In the genomic region with DNA sequence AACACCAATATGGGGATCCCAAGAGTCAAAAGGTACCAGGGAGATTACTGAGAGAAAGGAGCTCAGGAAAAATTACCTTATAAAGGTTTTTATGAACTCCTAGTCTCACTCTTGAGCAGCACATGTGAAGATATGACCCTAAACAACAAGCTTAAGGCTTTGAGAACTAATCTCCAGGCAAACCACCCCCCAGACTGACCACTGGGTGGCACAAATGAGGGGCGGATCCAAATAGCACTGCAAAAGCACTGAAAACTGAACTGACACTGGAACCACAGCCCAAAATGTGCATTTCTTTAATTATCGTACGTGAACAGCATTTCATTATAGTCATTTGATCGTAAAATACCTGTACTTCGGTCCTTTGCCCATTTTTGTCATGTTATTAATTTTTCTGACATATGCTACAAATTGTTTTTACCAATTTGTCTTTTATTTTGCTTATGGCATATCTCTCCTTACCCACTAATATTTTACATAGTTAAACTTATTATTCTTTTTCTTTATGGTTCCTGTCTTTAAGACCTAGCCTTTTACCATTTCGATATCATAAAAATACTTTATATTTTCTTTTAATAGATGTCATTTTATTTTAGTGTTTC, we compare ENCODE assay signal across 8 cellular contexts. TPM values are rescaled to one million over a fixed set of nuclear protein-coding genes. Genes with fewer than 3 reads are reported as not detected.
DNase-seq lines count a peak whose midpoint lies in the region; ATAC-seq and TF ChIP-seq lines count a peak whose summit lies in the region.

No MANE protein-coding gene starts in this region.

- in situ Hi-C loops in Panc1 (cut with HindIII; ENCODE audit: low pct_unique_long_range_greater_than_20kb, low sequenced_read_pairs): no loop called here

- H3K27ac ChIP-seq in CD4-positive, CD25-positive, alpha-beta regulatory T cell (ENCODE audit: insufficient read depth, low read length, poor library complexity, severe bottlenecking): no peak overlapping the region
- H3K27ac ChIP-seq in Panc1 (ENCODE audit: low read length): no peak overlapping the region
- H3K27ac ChIP-seq in coronary artery: no peak overlapping the region

- CTCF ChIA-PET in Panc1 (lab: Charles Lee): interaction anchor here (0.5 to 1.0 kb wide), 3 partner anchors 10 to 108 kb away, joined by 3 to 5 read pairs (median 3); no protein-coding TSS in a partner anchor

- no peaks in the 10 kb centered on the region for H3K9me3 Mint-ChIP-seq in CD4-positive, CD25-positive, alpha-beta regulatory T cell

- DNase-seq in CD4-positive, CD25-positive, alpha-beta regulatory T cell: peak; percentile 6 to 40 (median 11)
- DNase-seq in Panc1 (ENCODE audit: low read depth, low spot score) (no peak), coronary artery (ENCODE audit: low spot score) (no peak), midbrain (lab: John Stamatoyannopoulos, UW) (peak; percentile 9), cerebellum (ENCODE audit: low spot score) (no peak), mucosa of gallbladder (ENCODE audit: low spot score) (no peak), NCI-H345 (lab: John Stamatoyannopoulos, UW) (no peak)

- POLR2A ChIA-PET in Panc1 (lab: Charles Lee): no interaction called here

- peaks cover 40% of the 10 kb centered on the region for H3K36me3 Mint-ChIP-seq in CD4-positive, CD25-positive, alpha-beta regulatory T cell

- peak; percentile 82 for TF ChIP-seq CTCF in Panc1 (IDR thresholded peaks at IDR 0.05)
- TF ChIP-seq CTCF in coronary artery (IDR thresholded peaks at IDR 0.05): peak; percentile 41

- intact Hi-C loops in Panc1 (cut with micrococcal nuclease; ENCODE audit: unreplicated experiment): loop anchor here (2.0 kb wide), 1 partner anchor 100 kb away; no protein-coding TSS in a partner anchor

- no peaks in the 10 kb centered on the region for H3K4me1 Mint-ChIP-seq in CD4-positive, CD25-positive, alpha-beta regulatory T cell

- no peaks in the 10 kb centered on the region for H3K4me1 ChIP-seq in CD4-positive, CD25-positive, alpha-beta regulatory T cell (ENCODE audit: control insufficient read depth, insufficient read depth, low read length, poor library complexity, severe bottlenecking)
- H3K4me1 ChIP-seq in Panc1 (ENCODE audit: control insufficient read depth, insufficient read depth, low read length): no peaks in the 10 kb centered on the region

- peaks cover 9% of the 10 kb centered on the region for H3K36me3 ChIP-seq in CD4-positive, CD25-positive, alpha-beta regulatory T cell (ENCODE audit: control insufficient read depth, insufficient read depth, low read length)
- peaks cover 10% of the 10 kb centered on the region; the same call in 1 of the 2 replicates for H3K36me3 ChIP-seq in Panc1 (ENCODE audit: control insufficient read depth, insufficient read depth, low read length)

- no peak overlapping the region for H3K4me3 ChIP-seq in CD4-positive, CD25-positive, alpha-beta regulatory T cell (ENCODE audit: low read depth, low read length)
- H3K4me3 ChIP-seq in Panc1 (ENCODE audit: low read depth in 2 of 2, low read length in 2 of 2) (no peak overlapping the region), coronary artery (no peak overlapping the region)

- H3K27me3 Mint-ChIP-seq in CD4-positive, CD25-positive, alpha-beta regulatory T cell: no peaks in the 10 kb centered on the region

- H3K4me3 Mint-ChIP-seq in CD4-positive, CD25-positive, alpha-beta regulatory T cell: no peak overlapping the region

- H3K27ac Mint-ChIP-seq in CD4-positive, CD25-positive, alpha-beta regulatory T cell: peak overlapping the region in 1 of 3 donors; percentile 42

- BruUV-seq in Panc1 (replicated peaks; lab: Mats Ljungman, UMichigan): no TSS peak

- no peaks in the 10 kb centered on the region for H3K9me3 ChIP-seq in CD4-positive, CD25-positive, alpha-beta regulatory T cell (ENCODE audit: control insufficient read depth in 2 of 2, low read length in 2 of 2)
- H3K9me3 ChIP-seq in Panc1 (ENCODE audit: control insufficient read depth, insufficient read depth, low read depth, low read length): no peaks in the 10 kb centered on the region

- ATAC-seq in CD4-positive, CD25-positive, alpha-beta regulatory T cell (ENCODE audit: low read depth in 2 of 2): no peak
- ATAC-seq in GM18867 (IDR thresholded peaks at IDR 0.05; ENCODE audit: unreplicated experiment) (peak; percentile 42), Panc1 (peak; percentile 77)

- no peaks in the 10 kb centered on the region for H3K27me3 ChIP-seq in CD4-positive, CD25-positive, alpha-beta regulatory T cell (ENCODE audit: control insufficient read depth, insufficient read depth, low read length)
- H3K27me3 ChIP-seq in Panc1 (ENCODE audit: control insufficient read depth, insufficient read depth, low read length): no peaks in the 10 kb centered on the region

RNA-seq across cellular contexts. Expression of a gene that starts 31.5 kb away (rescaled TPM):
- 26.5 TPM for total RNA-seq in CD4-positive, CD25-positive, alpha-beta regulatory T cell
- polyA plus RNA-seq in CD4-positive, CD25-positive, alpha-beta regulatory T cell: 10 to 100 TPM; 12.3 to 21.1 (median 13.5) TPM
- total RNA-seq in Panc1 (2021; ENCODE audit: unreplicated experiment) (66.3 TPM), cerebellum (61.8 TPM), mucosa of gallbladder (106 TPM)
- 23.9 TPM for polyA plus RNA-seq in Panc1 (2012; ENCODE audit: insufficient read length)

RNA-seq across cellular contexts. Expression of a gene that starts 44.5 kb away (rescaled TPM):
- total RNA-seq in CD4-positive, CD25-positive, alpha-beta regulatory T cell: 11.2 TPM
- 1 to 10 TPM in 3 of 4 donors, under 1 TPM in 1; 0.65 to 4.1 (median 3.6) TPM for polyA plus RNA-seq in CD4-positive, CD25-positive, alpha-beta regulatory T cell
- 30.8 TPM for total RNA-seq in Panc1 (2021; ENCODE audit: unreplicated experiment)
- polyA plus RNA-seq in Panc1 (2012; ENCODE audit: insufficient read length): 11.9 TPM
- total RNA-seq in cerebellum: 39.1 TPM
- total RNA-seq in mucosa of gallbladder: 25.2 TPM

Comparison
In these comparisons a context has a peak if more than half of its experiments do, and no peak if none do; other contexts are left out.
1. ATAC-seq: peak in GM18867 (single experiment) and Panc1 (single experiment); none in CD4-positive, CD25-positive, alpha-beta regulatory T cell (0 of 2).
2. DNase-seq: peak in CD4-positive, CD25-positive, alpha-beta regulatory T cell (3 of 3) and midbrain (single experiment); none in Panc1 (single experiment), coronary artery (single experiment), cerebellum (single experiment), mucosa of gallbladder (single experiment) and NCI-H345 (single experiment).